Comparison of ENCODE assay signal across 8 cellular contexts in the genomic region with DNA sequence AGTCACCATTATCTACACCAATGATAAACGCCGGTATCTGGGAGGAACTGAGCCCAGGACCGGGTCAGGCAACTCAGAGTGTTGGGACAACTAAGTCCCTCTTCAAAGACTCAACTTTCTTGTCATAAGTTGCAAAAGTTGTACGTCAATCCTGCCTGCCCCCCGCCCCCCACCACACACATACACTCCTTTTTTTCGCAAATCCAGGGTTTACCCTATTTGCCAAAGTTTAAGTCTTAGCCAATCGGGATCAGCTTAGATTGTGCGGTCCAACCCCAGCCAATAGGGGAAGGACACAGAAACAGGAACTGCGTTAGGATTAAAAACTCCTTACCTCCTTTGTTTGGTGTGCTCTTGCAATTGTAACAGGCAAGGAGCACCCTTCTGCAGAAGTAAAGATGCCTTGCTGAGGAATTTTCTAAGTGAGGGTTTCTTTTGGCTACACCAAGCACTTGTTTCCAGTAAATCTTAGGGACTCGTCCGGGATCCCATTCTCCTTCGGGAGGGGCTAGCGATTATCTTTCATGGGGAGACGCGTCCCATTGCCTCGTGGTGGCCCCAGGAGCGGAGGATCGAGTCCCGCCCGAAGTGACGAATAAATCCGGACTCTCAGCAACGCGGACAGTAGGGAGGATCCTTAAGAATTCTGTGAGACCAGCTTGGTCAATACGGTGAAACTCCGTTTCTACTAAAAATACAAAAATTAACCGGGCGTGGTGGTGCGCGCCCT.
A peak's percentile ranks its signal among the peaks of the same experiment; 100 is the strongest.
DNase-seq lines count a peak whose midpoint lies in the region; ATAC-seq, FAIRE-seq and TF ChIP-seq lines count a peak whose summit lies in the region.

No MANE protein-coding gene starts in this region.

- no peaks in the 10 kb centered on the region for H3K79me2 ChIP-seq in endothelial cell of umbilical vein (ENCODE audit: control insufficient read depth, insufficient read depth, low read length)

- H3K4me2 ChIP-seq in endothelial cell of umbilical vein (ENCODE audit: insufficient read depth, low read length): peak overlapping the region; percentile 54

- H3K36me3 ChIP-seq in endothelial cell of umbilical vein (ENCODE audit: control insufficient read depth in 2 of 2, extremely low read depth in 1 of 2, insufficient read depth in 2 of 2, low read length in 2 of 2): no peaks in the 10 kb centered on the region
- H3K36me3 ChIP-seq in testis (ENCODE audit: low read depth, missing control alignments): no peaks in the 10 kb centered on the region

- H3K4me3 ChIP-seq in endothelial cell of umbilical vein (replicated peaks in 1 of 3; ENCODE audit: insufficient read depth in 1 of 3, low read depth in 1 of 3, low read length in 3 of 3): peak overlapping the region; percentile 34 to 94 (median 77)
- H3K4me3 ChIP-seq in testis: peak overlapping the region; percentile 67 to 70

- FAIRE-seq in endothelial cell of umbilical vein (lab: Jason Lieb, UNC): peak; percentile 94

- ATAC-seq in HG02610 (IDR thresholded peaks at IDR 0.05; ENCODE audit: unreplicated experiment): peak; percentile 33

- H3K9ac ChIP-seq in endothelial cell of umbilical vein (replicated peaks; ENCODE audit: extremely low read depth, insufficient read depth, low read length): peak overlapping the region; percentile 70

- no peaks in the 10 kb centered on the region for H4K20me1 ChIP-seq in endothelial cell of umbilical vein (replicated peaks; ENCODE audit: control insufficient read depth, extremely low read depth, insufficient read depth, low read length)

- BruUV-seq in endothelial cell of umbilical vein (replicated peaks; lab: Mats Ljungman, UMichigan): TSS peak; percentile 70

- dilution Hi-C loops in endothelial cell of umbilical vein (cut with MboI; ENCODE audit: extremely low pct_ligation_motif_present, low sequenced_read_pairs): no loop called here

- H3K27ac ChIP-seq in endothelial cell of umbilical vein (ENCODE audit: insufficient read depth, low read depth, low read length) (peak overlapping the region; percentile 41), testis (peak overlapping the region; percentile 57 to 79)

- H2AFZ ChIP-seq in endothelial cell of umbilical vein (ENCODE audit: low read depth, low read length): peak overlapping the region; percentile 77

- WGBS in testis, 2 donors: 1 to 3% methylated on average over 30 of the region's 30 CpGs

- intact Hi-C loops in endothelial cell of umbilical vein (cut with micrococcal nuclease): loop anchor here (1.0 to 5.0 kb wide), 4 partner anchors 10 to 581 kb away; partner anchors contain the start of gene ABT1
- intact Hi-C loops in testis (cut with DNase I; ENCODE audit: low total_unique reads): no loop called here

- H3K9me1 ChIP-seq in endothelial cell of umbilical vein (replicated peaks; ENCODE audit: control insufficient read depth, extremely low read depth, insufficient read depth, low read length): no peaks in the 10 kb centered on the region

- no peak for TF ChIP-seq CTCF in endothelial cell of umbilical vein (IDR thresholded peaks at IDR 0.05; ENCODE audit: extremely low read depth in 1 of 2, insufficient read depth in 1 of 2, low read depth in 1 of 2, low read length in 2 of 2)
- TF ChIP-seq CTCF in testis (IDR thresholded peaks at IDR 0.05): no peak

- CTCF ChIA-PET in endothelial cell of umbilical vein (lab: Charles Lee): interaction anchor here (0.6 to 2.8 kb wide), 18 partner anchors 10 to 1152 kb away, joined by 3 to 22 read pairs (median 7); a partner anchor contains a TSS

- DNase-seq in activated naive CD4-positive, alpha-beta T cell treated with Interleukin-2 at 50 U/mL for 16 hours: peak; percentile 56
- no peak for DNase-seq in activated naive CD4-positive, alpha-beta T cell (lab: John Stamatoyannopoulos, UW)
- DNase-seq in NCI-H2081 (lab: John Stamatoyannopoulos, UW): peak; percentile 65 to 83
- DNase-seq in activated CD4-positive, alpha-beta T cell treated with anti-CD3 and anti-CD28 coated beads for 48 hours: peak; percentile 62
- peak; percentile 88 for DNase-seq in endothelial cell of umbilical vein (ENCODE audit: low read depth, low spot score)
- peak; percentile 22 for DNase-seq in middle frontal gyrus (ENCODE audit: extremely low spot score, low spot score)
- DNase-seq in testis: peak; percentile 69

- no peaks in the 10 kb centered on the region for H3K9me3 ChIP-seq in endothelial cell of umbilical vein (replicated peaks; ENCODE audit: control insufficient read depth, insufficient read depth, low read length)
- no peaks in the 10 kb centered on the region for H3K9me3 ChIP-seq in testis

- POLR2A ChIA-PET in endothelial cell of umbilical vein (lab: Charles Lee): interaction anchor here (0.7 to 1.4 kb wide), 3 partner anchors 46 to 687 kb away, joined by 4 to 6 read pairs (median 5); a partner anchor contains a TSS

- TF ChIP-seq POLR2A in endothelial cell of umbilical vein (IDR thresholded peaks at IDR 0.05; ENCODE audit: low read depth, low read length) (no peak), testis (IDR thresholded peaks at IDR 0.05) (no peak)

- H3K4me1 ChIP-seq in endothelial cell of umbilical vein (ENCODE audit: control insufficient read depth, extremely low read depth, insufficient read depth, low read length) (no peaks in the 10 kb centered on the region), testis (no peaks in the 10 kb centered on the region)

- H3K27me3 ChIP-seq in endothelial cell of umbilical vein (ENCODE audit: control insufficient read depth in 2 of 2, insufficient read depth in 2 of 2, low read length in 2 of 2) (peaks cover 8 to 18% of the 10 kb centered on the region in 2 experiments), testis (no peaks in the 10 kb centered on the region)

TF ChIP-seq in endothelial cell of umbilical vein, 7 proteins besides CTCF, POLR2A, EP300 and RAD21:
- TF ChIP-seq JUN (IDR thresholded peaks at IDR 0.05; ENCODE audit: borderline replicate concordance, insufficient read depth, insufficient read length, low read depth) (no peak), FOS (IDR thresholded peaks at IDR 0.05; ENCODE audit: borderline replicate concordance, insufficient read depth, low read length) (no peak), MAX (IDR thresholded peaks at IDR 0.05; ENCODE audit: insufficient read depth, insufficient read length) (no peak), GATA2 (IDR thresholded peaks at IDR 0.05; ENCODE audit: insufficient read depth, insufficient read length, low read depth, low read length) (no peak), EZH2 (IDR thresholded peaks at IDR 0.05; ENCODE audit: borderline replicate concordance, low read depth, low read length, severe bottlenecking) (no peak), POLR2AphosphoS5 (IDR thresholded peaks at IDR 0.05; ENCODE audit: insufficient read depth, low read depth, low read length) (no peak), MYC (IDR thresholded peaks at IDR 0.05; ENCODE audit: low read depth, low read length) (no peak)

Comparison
In these comparisons a context has a peak if more than half of its experiments do, and no peak if none do; other contexts are left out.
1. DNase-seq: peak in activated naive CD4-positive, alpha-beta T cell treated with Interleukin-2 at 50 U/mL for 16 hours (single experiment), NCI-H2081 (2 of 2), activated CD4-positive, alpha-beta T cell treated with anti-CD3 and anti-CD28 coated beads for 48 hours (single experiment), endothelial cell of umbilical vein (single experiment), middle frontal gyrus (single experiment) and testis (single experiment); none in activated naive CD4-positive, alpha-beta T cell (0 of 4).